In genomic region chr22:31083923-31084810, GRCh38 we compare ENCODE assay signal across 8 cellular contexts. TPM values are rescaled to one million over a fixed set of nuclear protein-coding genes. Genes with fewer than 3 reads are reported as not detected.
DNase-seq lines count a peak whose midpoint lies in the region; ATAC-seq, FAIRE-seq and TF ChIP-seq lines count a peak whose summit lies in the region.

No MANE protein-coding gene starts in this region.

- H3K9me3 ChIP-seq in CD8-positive, alpha-beta memory T cell (ENCODE audit: low read length): no peaks in the 10 kb centered on the region
- no peaks in the 10 kb centered on the region for H3K9me3 ChIP-seq in astrocyte (ENCODE audit: insufficient read depth, low read depth, low read length)
- no peaks in the 10 kb centered on the region for H3K9me3 ChIP-seq in thymus (ENCODE audit: control insufficient read depth)

- peak overlapping the region; percentile 8 to 84 (median 74) for H3K27ac Mint-ChIP-seq in CD8-positive, alpha-beta memory T cell
- peak overlapping the region; percentile 83 for H3K27ac Mint-ChIP-seq in astrocyte (ENCODE audit: unreplicated experiment)

- H3K36me3 Mint-ChIP-seq in CD8-positive, alpha-beta memory T cell: no peaks in the 10 kb centered on the region
- H3K36me3 Mint-ChIP-seq in astrocyte (ENCODE audit: low read depth, unreplicated experiment): peaks cover 4% of the 10 kb centered on the region

- POLR2A ChIA-PET in CD8-positive, alpha-beta memory T cell (lab: Charles Lee): interaction anchor here (1.0 to 1.9 kb wide), 5 partner anchors 23 to 449 kb away, joined by 3 to 11 read pairs (median 4); partner anchors contain the start of genes MORC2, PIK3IP1, SELENOM and SLC35E4

- H3K4me3 Mint-ChIP-seq in CD8-positive, alpha-beta memory T cell: peak overlapping the region; percentile 83 to 92 (median 86)
- peak overlapping the region; percentile 86 for H3K4me3 Mint-ChIP-seq in astrocyte (ENCODE audit: unreplicated experiment)

- H3K27me3 Mint-ChIP-seq in CD8-positive, alpha-beta memory T cell: no peaks in the 10 kb centered on the region
- no peaks in the 10 kb centered on the region for H3K27me3 Mint-ChIP-seq in astrocyte (ENCODE audit: low read depth, unreplicated experiment)

- peak overlapping the region; percentile 68 for H3K27ac ChIP-seq in CD8-positive, alpha-beta memory T cell (ENCODE audit: low read depth, low read length)
- H3K27ac ChIP-seq in astrocyte (ENCODE audit: low read depth, low read length): peak overlapping the region; percentile 74
- peak overlapping the region; percentile 98 for H3K27ac ChIP-seq in layer of hippocampus (ENCODE audit: low read depth, low read length)
- no peak overlapping the region for H3K27ac ChIP-seq in thymus (ENCODE audit: low read depth)

- CTCF ChIA-PET in CD8-positive, alpha-beta memory T cell (lab: Charles Lee): interaction anchor here (0.6 to 2.3 kb wide), 31 partner anchors 9 to 451 kb away, joined by 3 to 14 read pairs (median 4); partner anchors contain the start of genes DUSP18, LIMK2, MORC2 and SELENOM

- peak overlapping the region; percentile 69 for H3K4me3 ChIP-seq in CD8-positive, alpha-beta memory T cell (ENCODE audit: low read length)
- H3K4me3 ChIP-seq in astrocyte (ENCODE audit: insufficient read depth, low read depth, low read length) (peak overlapping the region; percentile 82), thymus (ENCODE audit: low read length) (peak overlapping the region; percentile 58)

- no peak for TF ChIP-seq CTCF in astrocyte (IDR thresholded peaks at IDR 0.05; ENCODE audit: insufficient read depth, low read depth, low read length)

- peak overlapping the region; percentile 92 for H3K9ac ChIP-seq in astrocyte (ENCODE audit: low read length)

- ATAC-seq in HG03571 (IDR thresholded peaks at IDR 0.05; ENCODE audit: unreplicated experiment): no peak

- H3K79me2 ChIP-seq in astrocyte (ENCODE audit: insufficient read depth, low read length): peaks cover 70% of the 10 kb centered on the region

- peaks cover 55% of the 10 kb centered on the region for H4K20me1 ChIP-seq in astrocyte (ENCODE audit: insufficient read depth, low read length)

- H3K9me3 Mint-ChIP-seq in CD8-positive, alpha-beta memory T cell: peaks cover 0 to 2% (median 0%) of the 10 kb centered on the region in 5 donors
- H3K9me3 Mint-ChIP-seq in astrocyte (ENCODE audit: unreplicated experiment): peaks cover 5% of the 10 kb centered on the region

- peaks cover 38% of the 10 kb centered on the region for H3K4me1 ChIP-seq in CD8-positive, alpha-beta memory T cell (ENCODE audit: insufficient read depth, low read length)
- H3K4me1 ChIP-seq in astrocyte (ENCODE audit: insufficient read depth, low read length): peaks cover 51% of the 10 kb centered on the region
- H3K4me1 ChIP-seq in thymus (ENCODE audit: control insufficient read depth, insufficient read depth, low read length): peaks cover 18% of the 10 kb centered on the region

- peak overlapping the region; percentile 51 for H2AFZ ChIP-seq in astrocyte (ENCODE audit: low read depth, low read length)

- no peak for FAIRE-seq in astrocyte (lab: Jason Lieb, UNC)

- DNase-seq in CD8-positive, alpha-beta memory T cell: no peak
- DNase-seq in HT-29 (ENCODE audit: low spot score): peak; percentile 52
- no peak for DNase-seq in astrocyte (ENCODE audit: low read depth)
- DNase-seq in NCI-H2107 treated with DMSO at 0.1 percent for 48 hours (lab: John Stamatoyannopoulos, UW; ENCODE audit: unreplicated experiment): no peak
- no peak for DNase-seq in activated CD4-positive, CD25-positive, alpha-beta regulatory T cell treated with anti-CD3 and anti-CD28 coated beads, Interleukin-2, amount 50 U/mL, for 72 hours

- peaks cover 29 to 42% (median 31%) of the 10 kb centered on the region in 3 donors for H3K4me1 Mint-ChIP-seq in CD8-positive, alpha-beta memory T cell
- peaks cover 24% of the 10 kb centered on the region for H3K4me1 Mint-ChIP-seq in astrocyte (ENCODE audit: low read depth, unreplicated experiment)

- peak overlapping the region; percentile 96 for H3K4me2 ChIP-seq in astrocyte (ENCODE audit: low read length)

- WGBS in thymus: 29% methylated on average over 18 of the region's 18 CpGs

- H3K27me3 ChIP-seq in CD8-positive, alpha-beta memory T cell (ENCODE audit: insufficient read depth, low read length, poor library complexity, severe bottlenecking): no peaks in the 10 kb centered on the region
- H3K27me3 ChIP-seq in astrocyte (ENCODE audit: insufficient read depth, low read length) (no peaks in the 10 kb centered on the region), layer of hippocampus (ENCODE audit: control insufficient read depth, insufficient read depth, low read length) (no peaks in the 10 kb centered on the region), thymus (ENCODE audit: control insufficient read depth, insufficient read depth) (no peaks in the 10 kb centered on the region)

- H3K36me3 ChIP-seq in CD8-positive, alpha-beta memory T cell (ENCODE audit: insufficient read depth, low read length): no peaks in the 10 kb centered on the region
- H3K36me3 ChIP-seq in astrocyte (ENCODE audit: insufficient read depth, low read length): peaks cover 19% of the 10 kb centered on the region
- peaks cover 14% of the 10 kb centered on the region for H3K36me3 ChIP-seq in thymus (ENCODE audit: control insufficient read depth, insufficient read depth)

RNA-seq across cellular contexts. Expression of gene SMTN, which starts 3.0 kb away (rescaled TPM):
- total RNA-seq in CD8-positive, alpha-beta memory T cell: 10 to 100 TPM; 13.2 to 14.7 TPM
- 0.98 TPM for polyA plus RNA-seq in CD8-positive, alpha-beta memory T cell
- total RNA-seq in HT-29 (2014; rRNA removed; shearing (Covaris generic)): 76.5 and 80.4 TPM in 2 replicates
- 97.5 and 98.9 TPM in 2 replicates for total RNA-seq in astrocyte
- 26.3 TPM for polyA plus RNA-seq in thymus

RNA-seq across cellular contexts. Expression of gene SELENOM, which starts 23.2 kb away (rescaled TPM):
- total RNA-seq in CD8-positive, alpha-beta memory T cell: 10 to 100 TPM; 14.6 to 15.4 TPM
- polyA plus RNA-seq in CD8-positive, alpha-beta memory T cell: 138 TPM
- 0.64 and 1.6 TPM in 2 replicates for total RNA-seq in HT-29 (2014; rRNA removed; shearing (Covaris generic))
- 157 and 205 TPM in 2 replicates for total RNA-seq in astrocyte
- 122 TPM for polyA plus RNA-seq in thymus

RNA-seq across cellular contexts. Expression of gene INPP5J, which starts 38.6 kb away (rescaled TPM):
- under 1 TPM in 1 of 2 experiments, not detected in 1; 0.22 TPM for total RNA-seq in CD8-positive, alpha-beta memory T cell
- not detected for polyA plus RNA-seq in CD8-positive, alpha-beta memory T cell
- 1.8 TPM in 2 replicates for total RNA-seq in HT-29 (2014; rRNA removed; shearing (Covaris generic))
- total RNA-seq in astrocyte: 3.0 and 3.3 TPM in 2 replicates
- 1.1 TPM for polyA plus RNA-seq in thymus

RNA-seq across cellular contexts. Expression of gene PLA2G3, which starts 56.1 kb away (rescaled TPM):
- not detected for total RNA-seq in CD8-positive, alpha-beta memory T cell
- polyA plus RNA-seq in CD8-positive, alpha-beta memory T cell: not detected
- total RNA-seq in HT-29 (2014; rRNA removed; shearing (Covaris generic)): not detected in 2 replicates
- not detected in 2 replicates for total RNA-seq in astrocyte
- polyA plus RNA-seq in thymus: 0.39 TPM
